ENCODE assay signal across 1 cellular context in genomic region chr3:73556520-73557371, GRCh38.
TF ChIP-seq lines count a peak whose summit lies in the region.

No MANE protein-coding gene starts in this region.

TF ChIP-seq in SK-N-SH treated with all-trans-retinoic acid at 6 μM for 48 hours, 23 proteins besides CTCF, POLR2A, EP300 and RAD21 (continued from another document):
- TF ChIP-seq CSRNP3 (CRISPR knock-in tag; IDR thresholded peaks at IDR 0.05) = no peak
- no peak for TF ChIP-seq TOX (CRISPR knock-in tag; IDR thresholded peaks at IDR 0.05; ENCODE audit: borderline replicate concordance)
- TF ChIP-seq ZFP3 (CRISPR knock-in tag; IDR thresholded peaks at IDR 0.05) = no peak
- TF ChIP-seq SNAI2 (CRISPR knock-in tag; IDR thresholded peaks at IDR 0.05) = no peak
- no peak for TF ChIP-seq ARNTL (CRISPR knock-in tag; IDR thresholded peaks at IDR 0.05; ENCODE audit: borderline replicate concordance, low read depth)
